ENCODE assay signal across 26 cellular contexts in genomic region chr17:8821446-8822105, GRCh38. TPM values are rescaled to one million over a fixed set of nuclear protein-coding genes. Genes with fewer than 3 reads are reported as not detected.
"Had no signal": no experiment of that assay in that cellular context is flagged by ENCODE, and none has a peak within 500 bp of the region (broad histone marks: within the 10 kb centered on the region; RNA-seq: fewer than 3 reads in every experiment).

No MANE protein-coding gene starts in this region.

- DNase-seq: activated CD4-positive, alpha-beta T cell treated with anti-CD3 and anti-CD28 coated beads, Interleukin-2, amount 10 ng/mL, durations not matched to agents 24 days and 14 days; activated effector memory CD4-positive, alpha-beta T cell treated with anti-CD3 and anti-CD28 coated beads, Interleukin-2, amount 50 U/mL, for 16 hours; activated naive CD4-positive, alpha-beta T cell treated with anti-CD3 and anti-CD28 coated beads, Interleukin-2, amount 10 ng/mL, durations not matched to agents 7 days and 5 days; activated T-cell treated with anti-CD3 and anti-CD28 coated beads, Interleukin-2, amount 50 U/mL, for 72 hours; amygdala; dermis blood vessel endothelial cell; effector memory CD8-positive, alpha-beta T cell; esophagus squamous epithelium; gastrocnemius medialis; mesenchymal stem cell; mucosa of descending colon; nephron progenitor cell; nucleus accumbens; sigmoid colon; SK-N-SH; stimulated activated CD4-positive, alpha-beta T cell treated with anti-CD3 and anti-CD28 coated beads, Interleukin-15, amount 100 ng/mL, for 24 hours; stimulated activated CD4-positive, alpha-beta T cell treated with anti-CD3 and anti-CD28 coated beads, Interleukin-2, amount 100 ng/mL, for 48 hours; stimulated activated CD8-positive, alpha-beta memory T cell treated with anti-CD3 and anti-CD28 coated beads, Interleukin-4, amount 100 ng/mL, for 48 hours; stimulated activated naive B cell treated with anti-CD40 and anti-IgM and Interleukin-4, amounts not matched to agents 10 μg/mL and 1 μg/mL and 100 μg/mL, for 72 hours; upper lobe of right lung had no signal

- H3K36me3 ChIP-seq: esophagus squamous epithelium, gastrocnemius medialis, sigmoid colon, thoracic aorta, upper lobe of right lung had no signal

- H3K9ac ChIP-seq: SK-N-SH had no signal

- H3K27ac ChIP-seq: esophagus squamous epithelium, gastrocnemius medialis, sigmoid colon, thoracic aorta, upper lobe of right lung, VCaP had no signal

- H3K4me3 ChIP-seq: esophagus squamous epithelium, gastrocnemius medialis, mucosa of descending colon, sigmoid colon, smooth muscle cell, thoracic aorta, upper lobe of right lung had no signal

- H3K4me1 ChIP-seq: esophagus squamous epithelium, gastrocnemius medialis, sigmoid colon, upper lobe of right lung had no signal

- H3K27me3 ChIP-seq: gastrocnemius medialis had no signal

- H3K9me3 ChIP-seq: upper lobe of right lung had no signal

- ATAC-seq: activated CD4-positive, CD25-positive, alpha-beta regulatory T cell treated with anti-CD3 and anti-CD28 coated beads, Interleukin-2, amount 50 U/mL, for 24 hours; activated T-cell treated with anti-CD3 and anti-CD28 coated beads, Interleukin-2, amount 50 U/mL, for 72 hours; effector memory CD8-positive, alpha-beta T cell; gastrocnemius medialis; mucosa of descending colon; stimulated activated naive B cell treated with anti-CD40 and anti-IgM and Interleukin-4, amounts not matched to agents 10 μg/mL and 1 μg/mL and 100 μg/mL, for 72 hours; upper lobe of right lung had no signal

- H3K4me2 ChIP-seq: SK-N-SH, smooth muscle cell had no signal

RNA-seq across cellular contexts. Expression of gene MFSD6L, which starts 22.4 kb away (rescaled TPM):
- total RNA-seq: chondrocyte, dermis blood vessel endothelial cell, gastrocnemius medialis, renal cortical epithelial cell, sigmoid colon had no signal
- polyA plus RNA-seq: SK-N-SH, smooth muscle cell had no signal

RNA-seq across cellular contexts. Expression of gene PIK3R6, which starts 45.9 kb away (rescaled TPM):
- total RNA-seq: chondrocyte, dermis blood vessel endothelial cell, renal cortical epithelial cell, smooth muscle cell had no signal
- polyA plus RNA-seq: smooth muscle cell had no signal
